In the genomic region with DNA sequence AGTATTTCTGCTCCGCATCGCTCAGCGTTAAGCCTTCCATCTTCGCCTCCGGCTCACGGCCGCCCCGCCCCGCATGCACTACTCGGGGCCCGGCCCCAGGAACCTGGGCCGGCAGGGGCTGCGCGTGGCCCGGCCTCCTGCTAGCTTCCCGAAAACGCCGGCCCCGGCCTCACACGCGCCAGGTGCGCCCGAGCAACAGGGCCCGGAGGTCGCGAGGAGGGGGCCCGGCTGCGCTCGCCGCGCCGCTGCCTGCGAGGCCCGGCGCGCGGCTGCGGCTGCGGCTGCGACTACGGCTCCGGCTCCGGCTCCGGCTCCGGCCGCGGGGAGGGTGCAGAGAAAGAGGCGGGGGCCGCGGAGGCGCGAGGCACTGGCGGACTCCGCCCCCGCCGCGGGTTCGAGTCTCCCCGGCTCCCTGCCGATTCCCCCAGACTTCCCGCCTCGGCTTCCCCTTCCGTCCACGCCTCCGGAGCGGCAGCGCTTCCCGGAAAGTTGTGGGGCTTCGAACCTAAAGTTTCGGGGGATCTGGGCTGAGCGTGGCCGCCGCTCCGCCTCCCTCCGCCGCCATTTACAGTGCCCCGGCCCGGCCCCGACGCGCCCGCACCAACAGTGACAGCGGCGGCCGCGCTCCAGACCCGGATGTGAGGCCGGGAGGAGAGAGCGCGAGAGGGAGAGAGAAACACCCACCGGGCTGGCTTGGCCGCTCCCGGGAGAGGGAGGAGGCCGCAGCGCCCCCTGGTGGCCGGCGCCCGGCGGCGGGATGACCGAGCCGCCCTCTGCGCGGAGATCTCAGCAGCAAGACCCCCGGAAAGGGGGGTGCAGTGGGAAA, we compare ENCODE assay signal across 8 cellular contexts. TPM values are rescaled to one million over a fixed set of nuclear protein-coding genes. Genes with fewer than 3 reads are reported as not detected.
DNase-seq lines count a peak whose midpoint lies in the region; ATAC-seq, FAIRE-seq and TF ChIP-seq lines count a peak whose summit lies in the region.

A gene with protein sequence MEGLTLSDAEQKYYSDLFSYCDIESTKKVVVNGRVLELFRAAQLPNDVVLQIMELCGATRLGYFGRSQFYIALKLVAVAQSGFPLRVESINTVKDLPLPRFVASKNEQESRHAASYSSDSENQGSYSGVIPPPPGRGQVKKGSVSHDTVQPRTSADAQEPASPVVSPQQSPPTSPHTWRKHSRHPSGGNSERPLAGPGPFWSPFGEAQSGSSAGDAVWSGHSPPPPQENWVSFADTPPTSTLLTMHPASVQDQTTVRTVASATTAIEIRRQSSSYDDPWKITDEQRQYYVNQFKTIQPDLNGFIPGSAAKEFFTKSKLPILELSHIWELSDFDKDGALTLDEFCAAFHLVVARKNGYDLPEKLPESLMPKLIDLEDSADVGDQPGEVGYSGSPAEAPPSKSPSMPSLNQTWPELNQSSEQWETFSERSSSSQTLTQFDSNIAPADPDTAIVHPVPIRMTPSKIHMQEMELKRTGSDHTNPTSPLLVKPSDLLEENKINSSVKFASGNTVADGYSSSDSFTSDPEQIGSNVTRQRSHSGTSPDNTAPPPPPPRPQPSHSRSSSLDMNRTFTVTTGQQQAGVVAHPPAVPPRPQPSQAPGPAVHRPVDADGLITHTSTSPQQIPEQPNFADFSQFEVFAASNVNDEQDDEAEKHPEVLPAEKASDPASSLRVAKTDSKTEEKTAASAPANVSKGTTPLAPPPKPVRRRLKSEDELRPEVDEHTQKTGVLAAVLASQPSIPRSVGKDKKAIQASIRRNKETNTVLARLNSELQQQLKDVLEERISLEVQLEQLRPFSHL (minus strand): TSS at position 611 of the 826 bp plus-strand sequence. CDS start 571 bp downstream, at position 40.

- H3K4me3 Mint-ChIP-seq in progenitor cell of endocrine pancreas (ENCODE audit: low read depth) = peak within 1 kb of the TSS; percentile 87

- no peaks in the 10 kb centered on the region for H3K9me3 ChIP-seq in adrenal gland (replicated peaks in 1 of 3)
- H3K9me3 ChIP-seq in heart right ventricle = no peaks in the 10 kb centered on the region
- H3K9me3 ChIP-seq in upper lobe of right lung = no peaks in the 10 kb centered on the region

- peak; percentile 78 to 100 (median 96) for TF ChIP-seq CTCF in adrenal gland (IDR thresholded peaks at IDR 0.05)
- TF ChIP-seq CTCF in heart right ventricle (IDR thresholded peaks at IDR 0.05) = peak; percentile 97 to 100 (median 99)
- TF ChIP-seq CTCF in progenitor cell of endocrine pancreas (IDR thresholded peaks at IDR 0.05; ENCODE audit: unreplicated experiment) = peak; percentile 100
- peak; percentile 100 for TF ChIP-seq CTCF in upper lobe of right lung (IDR thresholded peaks at IDR 0.05)

- H3K4me1 ChIP-seq in adrenal gland (replicated peaks in 1 of 2) (peaks cover 14 to 37% of the 10 kb centered on the region in 2 donors), heart right ventricle (peaks cover 0 to 49% (median 38%) of the 10 kb centered on the region in 9 donors), upper lobe of right lung (peaks cover 35% of the 10 kb centered on the region)

- H3K27ac ChIP-seq in adrenal gland (peak within 1 kb of the TSS in 4 of 5 donors; percentile 77 to 95 (median 84)), heart right ventricle (peak within 1 kb of the TSS; percentile 79 to 97 (median 94)), upper lobe of right lung (peak within 1 kb of the TSS; percentile 95)

- ATAC-seq in HG02678 (IDR thresholded peaks at IDR 0.05; ENCODE audit: unreplicated experiment) (peak; percentile 91), heart right ventricle (peak; percentile 98), upper lobe of right lung (peak; percentile 99)

- 0% methylated on average over 15 to 104 of the region's 105 CpGs for WGBS in adrenal gland, 4 donors
- 0 to 1% methylated on average over 97 to 105 of the region's 105 CpGs for WGBS in heart right ventricle, 2 donors

- H3K36me3 ChIP-seq in adrenal gland (replicated peaks in 1 of 2) = no peaks in the 10 kb centered on the region
- H3K36me3 ChIP-seq in heart right ventricle = no peaks in the 10 kb centered on the region
- H3K36me3 ChIP-seq in upper lobe of right lung = no peaks in the 10 kb centered on the region

- peak within 1 kb of the TSS; percentile 94 for H3K27ac Mint-ChIP-seq in progenitor cell of endocrine pancreas

- no peaks in the 10 kb centered on the region for H3K9me3 Mint-ChIP-seq in progenitor cell of endocrine pancreas (ENCODE audit: low read depth)

- intact Hi-C loops in adrenal gland (cut with DNase I) (loop anchor here in 1 of 2 donors (5.0 kb wide), 1 partner anchor 176 kb away; no protein-coding TSS in a partner anchor), heart right ventricle (cut with DNase I) (loop anchor here in 9 of 10 donors (1.0 to 10.0 kb wide), 8 partner anchors 36 to 173 kb away; a partner anchor contains a TSS), upper lobe of right lung (cut with DNase I) (no loop called here)

- peak; percentile 86 for FAIRE-seq in GM12892 (lab: Jason Lieb, UNC)

- H3K27me3 Mint-ChIP-seq in progenitor cell of endocrine pancreas = peaks cover 13% of the 10 kb centered on the region

- TF ChIP-seq POLR2A in GM12892 (IDR thresholded peaks at IDR 0.05; ENCODE audit: low read depth, low read length) = peak; percentile 85
- TF ChIP-seq POLR2A in adrenal gland (IDR thresholded peaks at IDR 0.05) = peak; percentile 71 to 83

- no peaks in the 10 kb centered on the region for H3K27me3 ChIP-seq in adrenal gland
- H3K27me3 ChIP-seq in heart right ventricle = no peaks in the 10 kb centered on the region
- H3K27me3 ChIP-seq in upper lobe of right lung = no peaks in the 10 kb centered on the region

- H3K36me3 Mint-ChIP-seq in progenitor cell of endocrine pancreas (ENCODE audit: insufficient read depth) = no peaks in the 10 kb centered on the region

- DNase-seq in GM12892 (ENCODE audit: insufficient read length) (peak; percentile 91), NCI-H128 (lab: John Stamatoyannopoulos, UW; ENCODE audit: unreplicated experiment) (peak; percentile 81), T-helper 1 cell (peak; percentile 80 to 90 (median 87)), adrenal gland (peak; percentile 91 to 94 (median 92)), heart right ventricle (peak; percentile 92 to 93), progenitor cell of endocrine pancreas (ENCODE audit: low spot score, unreplicated experiment) (peak; percentile 95), upper lobe of right lung (peak; percentile 96)

- peaks cover 31% of the 10 kb centered on the region for H3K4me1 Mint-ChIP-seq in progenitor cell of endocrine pancreas (ENCODE audit: low read depth)

- peak within 1 kb of the TSS; percentile 19 to 100 (median 80) for H3K4me3 ChIP-seq in adrenal gland
- peak within 1 kb of the TSS; percentile 64 to 97 (median 92) for H3K4me3 ChIP-seq in heart right ventricle
- H3K4me3 ChIP-seq in upper lobe of right lung = peak within 1 kb of the TSS; percentile 89

RNA-seq across cellular contexts. Expression of the gene that starts here (rescaled TPM):
- 32.1 TPM for polyA plus RNA-seq in GM12892 (2012; ENCODE audit: missing spikeins)
- total RNA-seq in adrenal gland = 10 to 100 TPM; 19.1 to 29.3 (median 25.5) TPM
- 10 to 100 TPM; 26.4 to 32.0 (median 28.8) TPM for polyA plus RNA-seq in adrenal gland
- 10 to 100 TPM; 30.2 to 43.9 (median 39.4) TPM for total RNA-seq in heart right ventricle
- 10 to 100 TPM; 34.0 to 43.2 TPM for polyA plus RNA-seq in heart right ventricle
- 60.3 and 64.3 TPM in 2 replicates for total RNA-seq in progenitor cell of endocrine pancreas
- total RNA-seq in upper lobe of right lung = 35.4 TPM

Comparison
In these comparisons a context has a peak if more than half of its experiments do, and no peak if none do; other contexts are left out.
1. Peak in every context shown above with its lines: DNase-seq, ATAC-seq, H3K4me3 ChIP-seq and H3K27ac ChIP-seq.